In the genomic region with DNA sequence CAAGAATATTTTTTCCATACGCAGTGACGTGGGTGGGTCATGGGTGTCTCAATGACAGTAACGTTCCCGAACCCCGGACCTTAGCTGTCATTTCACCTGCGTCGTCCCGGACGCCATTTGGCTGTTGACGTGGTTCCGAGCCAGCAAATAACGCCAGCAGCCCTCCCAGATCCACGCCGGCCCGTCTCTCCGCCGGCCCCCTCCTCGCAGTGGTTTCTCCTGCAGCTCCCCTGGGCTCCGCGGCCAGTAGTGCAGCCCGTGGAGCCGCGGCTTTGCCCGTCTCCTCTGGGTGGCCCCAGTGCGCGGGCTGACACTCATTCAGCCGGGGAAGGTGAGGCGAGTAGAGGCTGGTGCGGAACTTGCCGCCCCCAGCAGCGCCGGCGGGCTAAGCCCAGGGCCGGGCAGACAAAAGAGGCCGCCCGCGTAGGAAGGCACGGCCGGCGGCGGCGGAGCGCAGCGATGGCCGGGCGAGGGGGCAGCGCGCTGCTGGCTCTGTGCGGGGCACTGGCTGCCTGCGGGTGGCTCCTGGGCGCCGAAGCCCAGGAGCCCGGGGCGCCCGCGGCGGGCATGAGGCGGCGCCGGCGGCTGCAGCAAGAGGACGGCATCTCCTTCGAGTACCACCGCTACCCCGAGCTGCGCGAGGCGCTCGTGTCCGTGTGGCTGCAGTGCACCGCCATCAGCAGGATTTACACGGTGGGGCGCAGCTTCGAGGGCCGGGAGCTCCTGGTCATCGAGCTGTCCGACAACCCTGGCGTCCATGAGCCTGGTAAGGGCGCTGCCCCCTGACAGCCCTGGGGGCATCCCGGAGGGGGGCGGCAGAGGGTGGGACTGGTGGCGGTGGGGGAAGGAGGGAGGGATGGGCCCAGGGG, we compare ENCODE assay signal across 8 cellular contexts. TPM values are rescaled to one million over a fixed set of nuclear protein-coding genes. Genes with fewer than 3 reads are reported as not detected.
DNase-seq lines count a peak whose midpoint lies in the region; ATAC-seq, FAIRE-seq and TF ChIP-seq lines count a peak whose summit lies in the region.

CPE (plus strand) TSS at position 246 of the 869 bp plus-strand sequence; CDS start at position 460, 214 bp downstream.

- H3K4me1 ChIP-seq in RWPE2 (ENCODE audit: insufficient read depth, poor library complexity, severe bottlenecking) = peaks cover 10% of the 10 kb centered on the region

- FAIRE-seq in frontal cortex (lab: Jason Lieb, UNC) = no peak

- H3K27me3 ChIP-seq in RWPE2 (ENCODE audit: insufficient read depth, poor library complexity, severe bottlenecking) = no peaks in the 10 kb centered on the region

- DNase-seq in Caki2 (ENCODE audit: low read depth) (peak; percentile 69), HuH-7.5 (ENCODE audit: low spot score) (peak; percentile 65), RWPE2 (ENCODE audit: low spot score) (peak; percentile 70), frontal cortex (ENCODE audit: low spot score in 2 of 2) (peak; percentile 73 to 82), neural crest cell (ENCODE audit: low read depth, low spot score) (peak; percentile 72), substantia nigra (lab: John Stamatoyannopoulos, UW) (peak; percentile 21 to 89 (median 69))
- peak in 1 of 2 donors; percentile 76 for DNase-seq in activated naive CD4-positive, alpha-beta T cell treated with anti-CD3 and anti-CD28 coated beads, Interleukin-2, amount 50 U/mL, for 72 hours (ENCODE audit: low spot score in 2 of 2)

- H3K4me1 Mint-ChIP-seq in neural crest cell = peaks cover 39% of the 10 kb centered on the region

- peak within 1 kb of the TSS; percentile 91 for H3K4me3 Mint-ChIP-seq in neural crest cell

- ATAC-seq in GM21526 (IDR thresholded peaks at IDR 0.05; ENCODE audit: low FRiP score, unreplicated experiment) (peak; percentile 83), RWPE2 (ENCODE audit: low read depth) (peak; percentile 99)
- peak; percentile 98 to 100 for ATAC-seq in activated naive CD4-positive, alpha-beta T cell treated with anti-CD3 and anti-CD28 coated beads, Interleukin-2, amount 50 U/mL, for 72 hours

- H3K4me3 ChIP-seq in RWPE2 (ENCODE audit: severe bottlenecking) = peak within 1 kb of the TSS; percentile 50

- no peaks in the 10 kb centered on the region for H3K9me3 ChIP-seq in RWPE2 (ENCODE audit: severe bottlenecking)

- H3K27ac Mint-ChIP-seq in activated naive CD4-positive, alpha-beta T cell treated with anti-CD3 and anti-CD28 coated beads, Interleukin-2, amount 50 U/mL, for 72 hours = no peak within 1 kb of the TSS
- no peak within 1 kb of the TSS for H3K27ac Mint-ChIP-seq in neural crest cell (ENCODE audit: unreplicated experiment)

- no peaks in the 10 kb centered on the region; the same call in 1 of the 2 replicates for H3K36me3 ChIP-seq in RWPE2 (ENCODE audit: low read depth)

- in situ Hi-C loops in Caki2 (cut with HindIII; ENCODE audit: low pct_unique_long_range_greater_than_20kb, low sequenced_read_pairs) = no loop called here

- peaks cover 11% of the 10 kb centered on the region for H3K27me3 Mint-ChIP-seq in neural crest cell (ENCODE audit: low read depth)

- H3K9me3 Mint-ChIP-seq in activated naive CD4-positive, alpha-beta T cell treated with anti-CD3 and anti-CD28 coated beads, Interleukin-2, amount 50 U/mL, for 72 hours = peaks cover 0 to 9% of the 10 kb centered on the region in 2 donors
- peaks cover 2% of the 10 kb centered on the region for H3K9me3 Mint-ChIP-seq in neural crest cell

- H3K27ac ChIP-seq in RWPE2 (ENCODE audit: poor library complexity, severe bottlenecking) (no peak within 1 kb of the TSS), substantia nigra (ENCODE audit: low read depth, low read length, poor library complexity, severe bottlenecking) (peak within 1 kb of the TSS; percentile 56)

- TF ChIP-seq CTCF in RWPE2 (IDR thresholded peaks at IDR 0.05; ENCODE audit: poor library complexity, severe bottlenecking) (peak; percentile 67), neural crest cell (conservative IDR thresholded peaks at IDR 0.05) (peak; percentile 51)

- H3K36me3 Mint-ChIP-seq in activated naive CD4-positive, alpha-beta T cell treated with anti-CD3 and anti-CD28 coated beads, Interleukin-2, amount 50 U/mL, for 72 hours = peaks cover 0 to 13% of the 10 kb centered on the region in 2 donors
- H3K36me3 Mint-ChIP-seq in neural crest cell (ENCODE audit: low read depth) = no peaks in the 10 kb centered on the region

RNA-seq across cellular contexts. Expression of gene CPE, which starts in this region (rescaled TPM):
- total RNA-seq in Caki2 (2014; rRNA removed; shearing (Covaris generic); ENCODE audit: low replicate concordance) = 0.78 and 4.7 TPM in 2 replicates
- total RNA-seq in activated naive CD4-positive, alpha-beta T cell treated with anti-CD3 and anti-CD28 coated beads, Interleukin-2, amount 50 U/mL, for 72 hours = not detected
- 463 TPM for total RNA-seq in frontal cortex
- total RNA-seq in neural crest cell = 65.2 and 68.8 TPM in 2 replicates

Comparison
In these comparisons a context has a peak if more than half of its experiments do, and no peak if none do; other contexts are left out.
1. RNA of gene CPE (total RNA-seq): 463 TPM in frontal cortex (single experiment) and 65.2 to 68.8 TPM in neural crest cell; 0.78 to 4.7 TPM in Caki2 and not detected in activated naive CD4-positive, alpha-beta T cell treated with anti-CD3 and anti-CD28 coated beads, Interleukin-2, amount 50 U/mL, for 72 hours; every median in the first group is over 10 times any median in the second.
2. Peak in ATAC-seq in activated naive CD4-positive, alpha-beta T cell treated with anti-CD3 and anti-CD28 coated beads, Interleukin-2, amount 50 U/mL, for 72 hours; RNA of the gene not detected or under 1 TPM.
3. Peak in every context shown above with its lines, with median percentiles within 50 percentile points of each other: ATAC-seq.